Comparison of ENCODE assay signal across 4 cellular contexts in the genomic region with DNA sequence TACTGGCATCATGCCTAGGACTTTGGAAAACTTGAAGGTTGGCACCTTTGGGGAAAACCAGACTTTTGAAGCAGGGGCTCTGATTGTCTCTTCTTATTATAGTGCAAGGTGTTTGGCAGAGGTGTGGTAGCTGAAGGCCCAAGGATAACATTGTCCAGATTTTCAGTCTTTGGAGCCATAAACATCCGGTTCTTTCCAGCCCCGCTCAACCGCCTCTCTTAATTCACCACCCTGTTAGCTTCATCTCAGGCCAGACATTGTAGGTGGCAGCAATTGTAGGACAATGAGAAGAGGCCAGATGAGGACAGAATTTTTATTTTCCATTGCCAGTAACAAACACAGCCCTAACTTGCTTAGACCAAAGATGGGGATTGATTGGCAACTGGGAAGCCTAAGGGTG.
"Had no signal": no experiment of that assay in that cellular context is flagged by ENCODE, and none has a peak within 500 bp of the region (broad histone marks: within the 10 kb centered on the region; RNA-seq: fewer than 3 reads in every experiment).

No MANE protein-coding gene starts in this region.

- H3K9me3 ChIP-seq: HAP-1 had no signal

- H3K9ac ChIP-seq: GM23248 had no signal

- H3K36me3 ChIP-seq: HAP-1 had no signal

- ATAC-seq: GM23338, HCT116 had no signal

- H3K27ac ChIP-seq: GM23248 had no signal

- H3K4me1 ChIP-seq: HAP-1 had no signal

- H3K4me3 ChIP-seq: GM23248, GM23338, HAP-1 had no signal
